Comparison of ENCODE assay signal across 1 cellular context in the genomic region with DNA sequence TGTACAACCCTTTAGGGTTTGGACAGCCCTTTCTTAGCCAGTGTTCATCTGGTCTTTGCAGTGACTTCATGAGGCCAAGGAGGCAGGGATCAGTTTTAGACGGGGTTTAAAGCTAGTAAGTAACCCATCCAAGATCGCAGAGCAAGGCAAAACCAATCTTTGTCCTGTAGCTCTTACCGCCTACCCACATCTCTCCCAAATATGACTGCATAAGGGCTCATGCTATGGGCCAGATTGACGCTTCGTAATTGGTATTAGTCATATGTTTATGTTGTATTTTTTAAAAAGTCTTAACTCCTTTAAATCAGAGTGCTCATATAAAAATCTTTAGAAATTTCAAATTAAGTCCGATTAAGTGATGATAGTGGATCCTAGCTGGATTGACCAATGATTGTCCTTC.
TF ChIP-seq lines count a peak whose summit lies in the region.

No MANE protein-coding gene starts in this region.

TF ChIP-seq in SK-N-SH treated with all-trans-retinoic acid at 6 μM for 48 hours, 23 proteins besides CTCF, POLR2A, EP300 and RAD21 (continued from another document):
- TF ChIP-seq, protein P1, sequence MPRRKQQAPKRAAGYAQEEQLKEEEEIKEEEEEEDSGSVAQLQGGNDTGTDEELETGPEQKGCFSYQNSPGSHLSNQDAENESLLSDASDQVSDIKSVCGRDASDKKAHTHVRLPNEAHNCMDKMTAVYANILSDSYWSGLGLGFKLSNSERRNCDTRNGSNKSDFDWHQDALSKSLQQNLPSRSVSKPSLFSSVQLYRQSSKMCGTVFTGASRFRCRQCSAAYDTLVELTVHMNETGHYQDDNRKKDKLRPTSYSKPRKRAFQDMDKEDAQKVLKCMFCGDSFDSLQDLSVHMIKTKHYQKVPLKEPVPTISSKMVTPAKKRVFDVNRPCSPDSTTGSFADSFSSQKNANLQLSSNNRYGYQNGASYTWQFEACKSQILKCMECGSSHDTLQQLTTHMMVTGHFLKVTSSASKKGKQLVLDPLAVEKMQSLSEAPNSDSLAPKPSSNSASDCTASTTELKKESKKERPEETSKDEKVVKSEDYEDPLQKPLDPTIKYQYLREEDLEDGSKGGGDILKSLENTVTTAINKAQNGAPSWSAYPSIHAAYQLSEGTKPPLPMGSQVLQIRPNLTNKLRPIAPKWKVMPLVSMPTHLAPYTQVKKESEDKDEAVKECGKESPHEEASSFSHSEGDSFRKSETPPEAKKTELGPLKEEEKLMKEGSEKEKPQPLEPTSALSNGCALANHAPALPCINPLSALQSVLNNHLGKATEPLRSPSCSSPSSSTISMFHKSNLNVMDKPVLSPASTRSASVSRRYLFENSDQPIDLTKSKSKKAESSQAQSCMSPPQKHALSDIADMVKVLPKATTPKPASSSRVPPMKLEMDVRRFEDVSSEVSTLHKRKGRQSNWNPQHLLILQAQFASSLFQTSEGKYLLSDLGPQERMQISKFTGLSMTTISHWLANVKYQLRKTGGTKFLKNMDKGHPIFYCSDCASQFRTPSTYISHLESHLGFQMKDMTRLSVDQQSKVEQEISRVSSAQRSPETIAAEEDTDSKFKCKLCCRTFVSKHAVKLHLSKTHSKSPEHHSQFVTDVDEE (CRISPR knock-in tag; IDR thresholded peaks at IDR 0.05): no peak
- no peak for TF ChIP-seq GLIS3 (CRISPR knock-in tag; IDR thresholded peaks at IDR 0.05)
- no peak for TF ChIP-seq ESRRG (CRISPR knock-in tag; IDR thresholded peaks at IDR 0.05)
- TF ChIP-seq ZFP3 (CRISPR knock-in tag; IDR thresholded peaks at IDR 0.05): no peak
- no peak for TF ChIP-seq TOX (CRISPR knock-in tag; IDR thresholded peaks at IDR 0.05; ENCODE audit: borderline replicate concordance)
- no peak for TF ChIP-seq ZFP30 (CRISPR knock-in tag; IDR thresholded peaks at IDR 0.05)
